2 cellular contexts compared by ENCODE assay signal in genomic region chr14:36505193-36505815, GRCh38.
TF ChIP-seq lines count a peak whose summit lies in the region.

No MANE protein-coding gene starts in this region.

TF ChIP-seq in GM23338, 12 proteins besides CTCF, POLR2A, EP300 and RAD21:
- no peak for TF ChIP-seq JUNB (IDR thresholded peaks at IDR 0.05; ENCODE audit: unreplicated experiment)
- no peak for TF ChIP-seq NANOG (IDR thresholded peaks at IDR 0.05; ENCODE audit: borderline replicate concordance)
- no peak for TF ChIP-seq REST (IDR thresholded peaks at IDR 0.05; ENCODE audit: unreplicated experiment)
- TF ChIP-seq ZNF462 (CRISPR knock-in tag; IDR thresholded peaks at IDR 0.05), result no peak
- no peak for TF ChIP-seq CREB1 (CRISPR knock-in tag; IDR thresholded peaks at IDR 0.05; ENCODE audit: low read depth)
- no peak for TF ChIP-seq POLR2AphosphoS5 (IDR thresholded peaks at IDR 0.05; ENCODE audit: low read depth)
- no peak for TF ChIP-seq ETS1 (IDR thresholded peaks at IDR 0.05)
- TF ChIP-seq ZNF114 (CRISPR knock-in tag; IDR thresholded peaks at IDR 0.05), result no peak
- no peak for TF ChIP-seq ZNF331 (CRISPR knock-in tag; IDR thresholded peaks at IDR 0.05; ENCODE audit: low read depth)
- TF ChIP-seq EZH2 (IDR thresholded peaks at IDR 0.05; ENCODE audit: low read depth, unreplicated experiment), result peak; percentile 92
- peak; percentile 69 for TF ChIP-seq EZH2phosphoT487 (IDR thresholded peaks at IDR 0.05; ENCODE audit: unreplicated experiment)
- no peak for TF ChIP-seq STAT1 (IDR thresholded peaks at IDR 0.05; ENCODE audit: unreplicated experiment)

TF ChIP-seq in H1, 55 proteins besides CTCF, POLR2A, EP300 and RAD21:
- TF ChIP-seq ATF2 (IDR thresholded peaks at IDR 0.05; ENCODE audit: low read length), result no peak
- no peak for TF ChIP-seq GTF2F1 (IDR thresholded peaks at IDR 0.05; ENCODE audit: borderline replicate concordance, low read depth, low read length)
- no peak for TF ChIP-seq MAFK (IDR thresholded peaks at IDR 0.05; ENCODE audit: low read depth, low read length)
- peak; percentile 74 for TF ChIP-seq SUZ12 (IDR thresholded peaks at IDR 0.05; ENCODE audit: low read length)
- no peak for TF ChIP-seq SIN3A (conservative IDR thresholded peaks at IDR 0.05 in 1 of 2, IDR thresholded peaks at IDR 0.05 in 1 of 2; ENCODE audit: low read depth in 1 of 2, low read length in 2 of 2)
- TF ChIP-seq FOSL1 (IDR thresholded peaks at IDR 0.05; ENCODE audit: insufficient read depth, low read depth, low read length), result no peak
- TF ChIP-seq RFX5 (IDR thresholded peaks at IDR 0.05; ENCODE audit: borderline replicate concordance, low read depth, low read length), result no peak
- TF ChIP-seq JUND (IDR thresholded peaks at IDR 0.05; ENCODE audit: low read length), result no peak
- TF ChIP-seq CHD2 (IDR thresholded peaks at IDR 0.05; ENCODE audit: low read length), result no peak
- no peak for TF ChIP-seq KDM5A (IDR thresholded peaks at IDR 0.05; ENCODE audit: low read length)
- no peak for TF ChIP-seq KDM1A (IDR thresholded peaks at IDR 0.05; ENCODE audit: borderline replicate concordance, low read length)
- TF ChIP-seq KDM4A (IDR thresholded peaks at IDR 0.05; ENCODE audit: low read depth, low read length, severe bottlenecking), result peak; percentile 30
- no peak for TF ChIP-seq SRF (IDR thresholded peaks at IDR 0.05; ENCODE audit: low read depth, low read length)
- no peak for TF ChIP-seq SP2 (IDR thresholded peaks at IDR 0.05; ENCODE audit: low read length)
- TF ChIP-seq MAX (IDR thresholded peaks at IDR 0.05), result no peak
- TF ChIP-seq EZH2 (IDR thresholded peaks at IDR 0.05; ENCODE audit: low read depth, low read length, severe bottlenecking), result peak; percentile 72
- no peak for TF ChIP-seq NRF1 (IDR thresholded peaks at IDR 0.05; ENCODE audit: low read depth, low read length)
- TF ChIP-seq TCF12 (IDR thresholded peaks at IDR 0.05; ENCODE audit: low read depth, low read length), result no peak
- TF ChIP-seq CTBP2 (IDR thresholded peaks at IDR 0.05; ENCODE audit: borderline replicate concordance, insufficient read depth, insufficient read length, low read length), result no peak
TF ChIP-seq in H1: peak in this region for 3.
